Comparison of ENCODE assay signal across 16 cellular contexts in genomic region chr2:139259422-139260051, GRCh38.
DNase-seq lines count a peak whose midpoint lies in the region; ATAC-seq, FAIRE-seq and TF ChIP-seq lines count a peak whose summit lies in the region.
"Had no signal": no experiment of that assay in that cellular context is flagged by ENCODE, and none has a peak within 500 bp of the region (broad histone marks: within the 10 kb centered on the region; RNA-seq: fewer than 3 reads in every experiment).

No MANE protein-coding gene starts in this region.

- H3K4me2 ChIP-seq in HepG2 (ENCODE audit: low read depth, low read length) = 0 out of 2 replicates have a peak overlapping the region, but pooled peaks have one; percentile 0
- H3K4me2 ChIP-seq: A549 had no signal

- CTCF ChIA-PET in HepG2 (lab: Yijun Ruan, JAX; ENCODE audit: low intra/inter-chr PET ratio, low total read pairs) = no interaction called here

- in situ Hi-C loops in HepG2 (cut with HindIII; ENCODE audit: extremely low pct_ligation_motif_present, low pct_unique_long_range_greater_than_20kb) = no loop called here

- DNase-seq in HT1080 (ENCODE audit: low read depth) (peak; percentile 67), astrocyte of the hippocampus (ENCODE audit: low read depth, low spot score) (peak; percentile 1), HepG2 (ENCODE audit: low spot score) (peak; percentile 70), urothelium cell line (ENCODE audit: low spot score) (peak; percentile 4), left ventricle myocardium superior (no peak), kidney (no peak)
- DNase-seq: BE2C; CD4-positive, alpha-beta memory T cell; DND-41; GDM1; GOT3; H9 had no signal

- TF ChIP-seq CTCF in HepG2 (CRISPR knock-in tag; IDR thresholded peaks at IDR 0.05) = no peak
- no peak for TF ChIP-seq CTCF in kidney (IDR thresholded peaks at IDR 0.05; ENCODE audit: borderline replicate concordance, extremely low read depth, insufficient read depth)

- H3K27me3 ChIP-seq in HepG2 (ENCODE audit: control insufficient read depth in 1 of 2, insufficient read depth in 2 of 2, low read length in 2 of 2) = no peaks in the 10 kb centered on the region
- H3K27me3 ChIP-seq: BE2C had no signal

- H2AFZ ChIP-seq in HepG2 (ENCODE audit: low read length) = no peak overlapping the region

- H3K9ac ChIP-seq in HepG2 (ENCODE audit: insufficient read depth, low read depth, low read length) = no peak overlapping the region
- no peak overlapping the region for H3K9ac ChIP-seq in kidney (ENCODE audit: low read length in 2 of 2)

- BruUV-seq in HepG2 (replicated peaks; lab: Mats Ljungman, UMichigan) = no TSS peak

- WGBS in HepG2 (ENCODE audit: low lambda C conversion rate) = 8% methylated on average over 5 of the region's 5 CpGs

- H3K9me3 ChIP-seq in HepG2 (ENCODE audit: low read length) = no peaks in the 10 kb centered on the region
- H3K9me3 ChIP-seq in kidney (ENCODE audit: control insufficient read depth in 1 of 2, low read length in 2 of 2) = no peaks in the 10 kb centered on the region
- H3K9me3 ChIP-seq: A549, BE2C had no signal

- H3K36me3 ChIP-seq in HepG2 (replicated peaks in 1 of 2; ENCODE audit: control insufficient read depth in 1 of 2, insufficient read depth in 2 of 2, low read length in 2 of 2) (no peaks in the 10 kb centered on the region), kidney (ENCODE audit: control insufficient read depth in 1 of 2, insufficient read depth in 2 of 2, low read length in 2 of 2) (no peaks in the 10 kb centered on the region)
- H3K36me3 ChIP-seq: BE2C had no signal

- intact Hi-C loops in HepG2 (cut with micrococcal nuclease; ENCODE audit: unreplicated experiment) (no loop called here), left ventricle myocardium superior (cut with micrococcal nuclease) (no loop called here), kidney (cut with DNase I) (no loop called here)

- H3K79me2 ChIP-seq in HepG2 (ENCODE audit: insufficient read depth, low read length) = no peaks in the 10 kb centered on the region

- H3K4me1 ChIP-seq in HepG2 (ENCODE audit: insufficient read depth, low read length) (peaks cover 13% of the 10 kb centered on the region), kidney (ENCODE audit: control insufficient read depth in 1 of 2, insufficient read depth in 1 of 2, low read depth in 1 of 2, low read length in 2 of 2) (no peaks in the 10 kb centered on the region)
- H3K4me1 ChIP-seq: A549, BE2C had no signal

- TF ChIP-seq EP300 in HepG2 (IDR thresholded peaks at IDR 0.05; ENCODE audit: low read depth in 2 of 2, low read length in 2 of 2) (peak in 1 of 2 experiments; percentile 73; a peak in 2 of 4 replicates), HepG2 (CRISPR knock-in tag; IDR thresholded peaks at IDR 0.05; ENCODE audit: borderline replicate concordance) (no peak; the same call in 1 of the 2 replicates)

- TF ChIP-seq POLR2A in HepG2 (IDR thresholded peaks at IDR 0.05; ENCODE audit: insufficient read depth in 1 of 2, low read depth in 2 of 2, low read length in 2 of 2) = no peak

- no peaks in the 10 kb centered on the region for H4K20me1 ChIP-seq in HepG2 (ENCODE audit: insufficient read depth, low read length)

- no peak for TF ChIP-seq RAD21 in HepG2 (CRISPR knock-in tag; IDR thresholded peaks at IDR 0.05)

- POLR2A ChIA-PET in HepG2 (lab: Yijun Ruan, JAX) = no interaction called here

- FAIRE-seq in HepG2 (lab: Jason Lieb, UNC) (peak; percentile 37), urothelium cell line (lab: Jason Lieb, UNC) (no peak), kidney (lab: Jason Lieb, UNC) (no peak)
- FAIRE-seq: A549, GM12892 had no signal

- H3K4me3 ChIP-seq in HepG2 (replicated peaks in 1 of 3; ENCODE audit: insufficient read depth in 1 of 3, low read depth in 2 of 3, low read length in 3 of 3) (no peak overlapping the region), kidney (ENCODE audit: low read length in 2 of 2) (no peak overlapping the region)
- H3K4me3 ChIP-seq: A549 had no signal

- peak; percentile 92 for ATAC-seq in HepG2
- ATAC-seq in left ventricle myocardium superior = no peak
- ATAC-seq in GM19463 (IDR thresholded peaks at IDR 0.05; ENCODE audit: unreplicated experiment) = no peak
- ATAC-seq: A549 had no signal

- H3K27ac ChIP-seq in HepG2 (ENCODE audit: extremely low read length, insufficient read depth, low read length) (no peak overlapping the region), kidney (ENCODE audit: low read depth in 2 of 2, low read length in 2 of 2) (no peak overlapping the region)
- H3K27ac ChIP-seq: A549, C4-2B had no signal

TF ChIP-seq in HepG2, 621 proteins besides CTCF, POLR2A, EP300 and RAD21 (continues in another document):
- TF ChIP-seq RELA (CRISPR knock-in tag; IDR thresholded peaks at IDR 0.05) (no peak), HDAC1 (CRISPR knock-in tag; IDR thresholded peaks at IDR 0.05) (no peak; the same call in 1 of the 2 replicates), ESRRA (CRISPR knock-in tag; IDR thresholded peaks at IDR 0.05; ENCODE audit: low read depth) (no peak), ZBTB39 (CRISPR knock-in tag; IDR thresholded peaks at IDR 0.05) (no peak), RFXANK (CRISPR knock-in tag; IDR thresholded peaks at IDR 0.05) (no peak), MAFK (conservative IDR thresholded peaks at IDR 0.05 in 1 of 2, IDR thresholded peaks at IDR 0.05 in 1 of 2; ENCODE audit: low read length in 2 of 2) (no peak), STAG1 (CRISPR knock-in tag; IDR thresholded peaks at IDR 0.05) (no peak), MIER3 (CRISPR knock-in tag; IDR thresholded peaks at IDR 0.05; ENCODE audit: borderline replicate concordance) (no peak), AKAP8 (CRISPR knock-in tag; IDR thresholded peaks at IDR 0.05) (no peak), PHF8 (CRISPR knock-in tag; IDR thresholded peaks at IDR 0.05) (no peak), NAIF1 (CRISPR knock-in tag; IDR thresholded peaks at IDR 0.05; ENCODE audit: borderline replicate concordance) (no peak), ZNF720 (CRISPR knock-in tag; IDR thresholded peaks at IDR 0.05) (no peak), ZNF292 (CRISPR knock-in tag; IDR thresholded peaks at IDR 0.05; ENCODE audit: borderline replicate concordance, low read depth) (no peak), DNMT3B (CRISPR knock-in tag; conservative IDR thresholded peaks at IDR 0.05) (no peak), MXI1 (IDR thresholded peaks at IDR 0.05; ENCODE audit: borderline replicate concordance, low read depth, low read length) (no peak), THYN1 (CRISPR knock-in tag; IDR thresholded peaks at IDR 0.05; ENCODE audit: borderline replicate concordance, low read depth) (no peak), RFX5 (IDR thresholded peaks at IDR 0.05; ENCODE audit: low read depth, low read length) (no peak), ZNF879 (CRISPR knock-in tag; IDR thresholded peaks at IDR 0.05) (no peak), DZIP1 (CRISPR knock-in tag; IDR thresholded peaks at IDR 0.05) (no peak), ZBTB26 (CRISPR knock-in tag; IDR thresholded peaks at IDR 0.05; ENCODE audit: borderline replicate concordance) (no peak)

Comparison
In these comparisons a context has a peak if more than half of its experiments do, and no peak if none do; other contexts are left out.
1. DNase-seq: peak in HT1080 (single experiment), astrocyte of the hippocampus (single experiment), HepG2 (single experiment) and urothelium cell line (single experiment); none in left ventricle myocardium superior (single experiment) and kidney (single experiment).